Comparison of ENCODE assay signal across 17 cellular contexts in genomic region chr11:118016094-118016493, GRCh38. TPM values are rescaled to one million over a fixed set of nuclear protein-coding genes. Genes with fewer than 3 reads are reported as not detected.
DNase-seq lines count a peak whose midpoint lies in the region; ATAC-seq and TF ChIP-seq lines count a peak whose summit lies in the region.
"Had no signal": no experiment of that assay in that cellular context is flagged by ENCODE, and none has a peak within 500 bp of the region (broad histone marks: within the 10 kb centered on the region; RNA-seq: fewer than 3 reads in every experiment).

No MANE protein-coding gene starts in this region.

- H3K27me3 ChIP-seq in CD4-positive, CD25-positive, alpha-beta regulatory T cell (ENCODE audit: control insufficient read depth, insufficient read depth, low read length) = no peaks in the 10 kb centered on the region
- no peaks in the 10 kb centered on the region for H3K27me3 ChIP-seq in ascending aorta
- H3K27me3 ChIP-seq: ovary had no signal

- H3K36me3 Mint-ChIP-seq in CD4-positive, CD25-positive, alpha-beta regulatory T cell = peaks cover 19% of the 10 kb centered on the region
- H3K36me3 Mint-ChIP-seq in IgD-negative memory B cell (peaks cover 12% of the 10 kb centered on the region), T-cell (peaks cover 19% of the 10 kb centered on the region), memory B cell (peaks cover 17% of the 10 kb centered on the region)

- H3K36me3 ChIP-seq in CD4-positive, CD25-positive, alpha-beta regulatory T cell (ENCODE audit: control insufficient read depth, insufficient read depth, low read length) = no peaks in the 10 kb centered on the region
- H3K36me3 ChIP-seq in ascending aorta = no peaks in the 10 kb centered on the region
- H3K36me3 ChIP-seq: ovary, thoracic aorta had no signal

- ATAC-seq in CD4-positive, CD25-positive, alpha-beta regulatory T cell (ENCODE audit: low read depth in 2 of 2) = no peak
- peak in 1 of 4 experiments; percentile 38 for ATAC-seq in T-cell (replicated peaks in 1 of 4)
- ATAC-seq in memory B cell (ENCODE audit: low read depth) = no peak
- ATAC-seq: activated naive CD4-positive, alpha-beta T cell treated with anti-CD3 and anti-CD28 coated beads, Interleukin-2, amount 50 U/mL, for 72 hours; sciatic nerve had no signal

- peaks cover 16 to 70% (median 50%) of the 10 kb centered on the region in 4 donors for H3K4me1 Mint-ChIP-seq in CD4-positive, CD25-positive, alpha-beta regulatory T cell
- H3K4me1 Mint-ChIP-seq in IgD-negative memory B cell (peaks cover 32 to 42% (median 33%) of the 10 kb centered on the region in 3 donors), T-cell (peaks cover 58 to 66% (median 60%) of the 10 kb centered on the region in 3 donors), memory B cell (peaks cover 37% of the 10 kb centered on the region)

- H3K4me1 ChIP-seq in CD4-positive, CD25-positive, alpha-beta regulatory T cell (ENCODE audit: control insufficient read depth, insufficient read depth, low read length, poor library complexity, severe bottlenecking) = peaks cover 59% of the 10 kb centered on the region
- H3K4me1 ChIP-seq in ascending aorta = no peaks in the 10 kb centered on the region

- H3K27ac ChIP-seq in CD4-positive, CD25-positive, alpha-beta regulatory T cell (ENCODE audit: insufficient read depth, low read length, poor library complexity, severe bottlenecking) = peak overlapping the region; percentile 60
- no peak overlapping the region for H3K27ac ChIP-seq in ascending aorta
- H3K27ac ChIP-seq: ovary, thoracic aorta had no signal

- H3K27me3 Mint-ChIP-seq in CD4-positive, CD25-positive, alpha-beta regulatory T cell = no peaks in the 10 kb centered on the region
- H3K27me3 Mint-ChIP-seq in IgD-negative memory B cell (no peaks in the 10 kb centered on the region), T-cell (no peaks in the 10 kb centered on the region), memory B cell (no peaks in the 10 kb centered on the region)

- CTCF ChIA-PET in T-cell (lab: Charles Lee) = no interaction called here

- peak overlapping the region; percentile 3 to 86 (median 78) for H3K4me3 Mint-ChIP-seq in CD4-positive, CD25-positive, alpha-beta regulatory T cell
- H3K4me3 Mint-ChIP-seq in IgD-negative memory B cell = peak overlapping the region in 3 of 4 donors; percentile 53 to 91 (median 73)
- peak overlapping the region in 2 of 3 donors; percentile 57 to 76 for H3K4me3 Mint-ChIP-seq in T-cell
- H3K4me3 Mint-ChIP-seq in memory B cell = peak overlapping the region; percentile 63

- POLR2A ChIA-PET in T-cell (lab: Charles Lee) = interaction anchor here in 1 of 2 donors (0.9 kb wide), 1 partner anchor 16 kb away, joined by 3 read pairs; no protein-coding TSS in a partner anchor

- intact Hi-C loops in ascending aorta (cut with DNase I) = no loop called here

- peaks cover 8 to 36% (median 13%) of the 10 kb centered on the region in 7 donors for H3K9me3 Mint-ChIP-seq in CD4-positive, CD25-positive, alpha-beta regulatory T cell
- H3K9me3 Mint-ChIP-seq in IgD-negative memory B cell = peaks cover 5 to 18% (median 11%) of the 10 kb centered on the region in 3 donors
- H3K9me3 Mint-ChIP-seq in T-cell = peaks cover 16 to 23% (median 20%) of the 10 kb centered on the region in 3 donors
- peaks cover 16% of the 10 kb centered on the region for H3K9me3 Mint-ChIP-seq in memory B cell

- no peak overlapping the region for H3K4me3 ChIP-seq in CD4-positive, CD25-positive, alpha-beta regulatory T cell (ENCODE audit: low read depth, low read length)
- H3K4me3 ChIP-seq in ascending aorta (no peak overlapping the region), foreskin fibroblast (ENCODE audit: low read depth in 1 of 2, low read length in 2 of 2) (no peak overlapping the region)
- H3K4me3 ChIP-seq: ovary, thoracic aorta had no signal

- peaks cover 14 to 22% of the 10 kb centered on the region in 2 experiments for H3K9me3 ChIP-seq in CD4-positive, CD25-positive, alpha-beta regulatory T cell (ENCODE audit: control insufficient read depth in 2 of 2, low read length in 2 of 2)
- H3K9me3 ChIP-seq in ascending aorta = no peaks in the 10 kb centered on the region
- H3K9me3 ChIP-seq: ovary had no signal

- H3K27ac Mint-ChIP-seq in CD4-positive, CD25-positive, alpha-beta regulatory T cell = peak overlapping the region; percentile 88 to 98 (median 93)
- H3K27ac Mint-ChIP-seq in IgD-negative memory B cell (peak overlapping the region in 2 of 3 donors; percentile 78 to 87), T-cell (peak overlapping the region; percentile 93 to 100), memory B cell (peak overlapping the region; percentile 74)

- DNase-seq in CD4-positive, CD25-positive, alpha-beta regulatory T cell = no peak
- DNase-seq in T-cell (no peak), memory B cell (ENCODE audit: low spot score in 2 of 2) (no peak), ascending aorta (ENCODE audit: low spot score in 2 of 2) (no peak), foreskin fibroblast (no peak), NK-92 (lab: John Stamatoyannopoulos, UW; ENCODE audit: unreplicated experiment) (no peak)
- DNase-seq: activated CD4-positive, CD25-positive, alpha-beta regulatory T cell; activated CD8-positive, alpha-beta memory T cell treated with anti-CD3 and anti-CD28 coated beads, Interleukin-2, amount 50 U/mL, for 48 hours; DMS 273 treated with DMSO at 0.1 percent for 48 hours; NCI-H1092 treated with DMSO at 0.1 percent for 48 hours; NCI-H748 treated with DMSO at 0.1 percent for 48 hours; ovary had no signal

- no peak for TF ChIP-seq CTCF in ascending aorta (IDR thresholded peaks at IDR 0.05)
- no peak for TF ChIP-seq CTCF in foreskin fibroblast (IDR thresholded peaks at IDR 0.05; ENCODE audit: low read depth, low read length)

RNA-seq across cellular contexts. Expression of gene IL10RA, which starts 29.9 kb away (rescaled TPM):
- total RNA-seq in CD4-positive, CD25-positive, alpha-beta regulatory T cell = 661 TPM
- polyA plus RNA-seq in CD4-positive, CD25-positive, alpha-beta regulatory T cell = 100 to 1,000 TPM; 572 to 666 (median 631) TPM
- polyA plus RNA-seq in IgD-negative memory B cell = 97.1 TPM
- total RNA-seq in T-cell (100 to 1,000 TPM; 195 to 450 (median 375) TPM), ascending aorta (38.6 TPM)
- total RNA-seq: dermis microvascular lymphatic vessel endothelial cell had no signal
